1 cellular context compared by ENCODE assay signal in the genomic region with DNA sequence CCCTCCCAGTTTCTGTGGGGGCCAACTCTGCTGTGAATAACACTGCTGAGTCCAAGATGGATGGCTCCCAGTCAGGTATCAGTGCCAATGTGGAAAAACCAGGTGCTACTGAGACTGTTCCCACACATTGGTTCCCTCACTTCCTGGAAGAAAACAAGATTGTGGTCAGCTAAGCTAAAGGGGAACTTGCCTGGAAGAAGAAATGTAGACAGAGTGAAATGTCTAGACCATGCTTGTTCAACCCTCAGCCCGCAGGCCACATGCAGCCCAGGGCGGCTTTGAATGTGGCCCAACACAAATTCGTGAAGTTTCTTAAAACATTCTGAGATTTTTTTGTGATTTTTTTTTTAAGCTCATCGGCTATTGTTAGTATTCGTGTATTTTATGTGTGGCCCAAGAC.
TF ChIP-seq lines count a peak whose summit lies in the region.

No MANE protein-coding gene starts in this region.

TF ChIP-seq in HepG2, 621 proteins besides CTCF, POLR2A, EP300 and RAD21:
- TF ChIP-seq GATAD2A (CRISPR knock-in tag; IDR thresholded peaks at IDR 0.05) (0 out of 2 replicates have a peak, but pooled peaks have one; percentile 1), ZNF883 (CRISPR knock-in tag; IDR thresholded peaks at IDR 0.05; ENCODE audit: not compliant biosample characterization) (no peak)
